In the genomic region with DNA sequence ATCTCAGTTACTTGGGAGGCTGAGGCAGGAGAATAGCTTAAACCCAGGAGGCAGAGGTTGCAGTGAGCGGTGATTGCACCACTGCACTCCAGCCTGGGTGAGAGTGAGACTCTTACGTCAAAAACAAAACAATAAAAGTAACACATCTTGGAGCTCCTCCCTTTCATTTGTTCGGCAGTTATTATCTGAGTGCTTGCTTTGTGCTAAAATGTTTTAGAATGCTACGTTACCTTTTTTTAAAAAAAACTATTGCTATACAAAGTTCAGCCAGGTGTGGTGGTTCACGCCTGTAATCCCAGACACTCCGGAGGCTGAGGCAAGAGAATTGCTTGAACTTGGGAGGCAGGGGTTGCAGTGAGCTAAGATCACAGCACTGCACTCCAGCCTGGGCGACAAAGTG, we compare ENCODE assay signal across 24 cellular contexts. TPM values are rescaled to one million over a fixed set of nuclear protein-coding genes. Genes with fewer than 3 reads are reported as not detected.
A peak's percentile ranks its signal among the peaks of the same experiment; 100 is the strongest.
DNase-seq lines count a peak whose midpoint lies in the region; ATAC-seq and TF ChIP-seq lines count a peak whose summit lies in the region.
"Had no signal": no experiment of that assay in that cellular context is flagged by ENCODE, and none has a peak within 500 bp of the region (broad histone marks: within the 10 kb centered on the region; RNA-seq: fewer than 3 reads in every experiment).

No MANE protein-coding gene starts in this region.

- no peaks in the 10 kb centered on the region for H3K4me1 ChIP-seq in trophoblast cell (ENCODE audit: control insufficient read depth in 1 of 2, insufficient read depth in 2 of 2, low read length in 2 of 2)

- peak overlapping the region; percentile 72 for H3K4ac ChIP-seq in trophoblast cell (ENCODE audit: low read depth, low read length)

- peaks cover 22% of the 10 kb centered on the region for H3K79me2 ChIP-seq in trophoblast cell (ENCODE audit: control insufficient read depth, insufficient read depth, low read length, poor library complexity)

- DNase-seq in CD14-positive monocyte (ENCODE audit: low spot score) (no peak), left colon (no peak), trophoblast cell (peak; percentile 50 to 82), AG20443 (ENCODE audit: low spot score) (no peak)
- no peak for DNase-seq in CD4-positive, alpha-beta T cell
- DNase-seq: DMS153, DND-41, Kasumi-1, MV-4-11, NCI-H1105, NCI-H1436 treated with DMSO at 0.1 percent for 48 hours, NCI-H1930, NCI-H2107, NCI-H446, NCI-H524 treated with DMSO at 0.1 percent for 48 hours, NCI-H774, SIG-M5 had no signal

- intact Hi-C loops in CD14-positive monocyte (cut with micrococcal nuclease) = no loop called here
- intact Hi-C loops in CD4-positive, alpha-beta T cell (cut with DNase I, micrococcal nuclease) = no loop called here
- intact Hi-C loops in left colon (cut with DNase I, micrococcal nuclease) = no loop called here

- no peak overlapping the region for H2AK5ac ChIP-seq in trophoblast cell (ENCODE audit: low read length)

- CTCF ChIA-PET in CD4-positive, alpha-beta T cell (lab: Charles Lee) = no interaction called here

- no peak overlapping the region for H4K91ac ChIP-seq in trophoblast cell (ENCODE audit: low read depth, low read length)

- H3K4me1 Mint-ChIP-seq in CD14-positive monocyte = peaks cover 51% of the 10 kb centered on the region
- peaks cover 83% of the 10 kb centered on the region for H3K4me1 Mint-ChIP-seq in CD4-positive, alpha-beta T cell (ENCODE audit: low read depth)

- POLR2A ChIA-PET in CD4-positive, alpha-beta T cell (lab: Charles Lee) = interaction anchor here (0.9 to 1.4 kb wide), 2 partner anchors 29 to 30 kb away, joined by 3 to 4 read pairs; no protein-coding TSS in a partner anchor

- H3K27ac Mint-ChIP-seq in CD14-positive monocyte = peak overlapping the region in 4 of 7 donors; percentile 10 to 74 (median 28)
- peak overlapping the region; percentile 39 for H3K27ac Mint-ChIP-seq in CD4-positive, alpha-beta T cell
- H3K27ac Mint-ChIP-seq: B cell had no signal

- no peak overlapping the region for H2AFZ ChIP-seq in trophoblast cell (ENCODE audit: insufficient read depth, low read length, poor library complexity)

- no peak overlapping the region for H2BK12ac ChIP-seq in trophoblast cell (ENCODE audit: low read length)

- peaks cover 0 to 2% (median 2%) of the 10 kb centered on the region in 3 donors for H3K27me3 Mint-ChIP-seq in CD14-positive monocyte (ENCODE audit: low read depth in 3 of 3)
- no peaks in the 10 kb centered on the region for H3K27me3 Mint-ChIP-seq in CD4-positive, alpha-beta T cell
- H3K27me3 Mint-ChIP-seq: B cell had no signal

- no CpG with 5 or more reads among the region's 7 CpGs for WGBS in trophoblast cell (ENCODE audit: extremely low coverage, insufficient coverage, insufficient read length)

- H3K4me3 Mint-ChIP-seq in CD14-positive monocyte = no peak overlapping the region
- no peak overlapping the region for H3K4me3 Mint-ChIP-seq in CD4-positive, alpha-beta T cell
- H3K4me3 Mint-ChIP-seq: B cell had no signal

- no peak overlapping the region for H4K8ac ChIP-seq in trophoblast cell (ENCODE audit: low read depth, low read length)

- no peaks in the 10 kb centered on the region for H3K27me3 ChIP-seq in CD4-positive, alpha-beta T cell (ENCODE audit: control insufficient read depth, insufficient read depth, low read length)
- H3K27me3 ChIP-seq in trophoblast cell (ENCODE audit: insufficient read depth, low read length) = no peaks in the 10 kb centered on the region

- peaks cover 0 to under 1% (median 0%) of the 10 kb centered on the region in 7 donors for H3K9me3 Mint-ChIP-seq in CD14-positive monocyte
- no peaks in the 10 kb centered on the region for H3K9me3 Mint-ChIP-seq in CD4-positive, alpha-beta T cell

- H3K23ac ChIP-seq in trophoblast cell (ENCODE audit: low read length) = no peak overlapping the region

- TF ChIP-seq CTCF in CD14-positive monocyte (IDR thresholded peaks at IDR 0.05) = no peak
- TF ChIP-seq CTCF in CD4-positive, alpha-beta T cell (IDR thresholded peaks at IDR 0.05) = no peak

- no peaks in the 10 kb centered on the region for H3K79me1 ChIP-seq in trophoblast cell (ENCODE audit: low read length)

- no peak overlapping the region for H3K4me3 ChIP-seq in trophoblast cell (ENCODE audit: low read depth, low read length)
- H3K4me3 ChIP-seq: K562, SK-N-MC had no signal

- no peak overlapping the region for H3K27ac ChIP-seq in CD4-positive, alpha-beta T cell (ENCODE audit: low read depth, low read length)
- H3K27ac ChIP-seq in trophoblast cell (ENCODE audit: low read depth, low read length) = no peak overlapping the region
- H3K27ac ChIP-seq: C4-2B, SK-N-MC had no signal

- H3K4me2 ChIP-seq in trophoblast cell (ENCODE audit: low read length) = no peak overlapping the region

- no peak overlapping the region for H4K12ac ChIP-seq in trophoblast cell (ENCODE audit: low read depth, low read length)

- peaks cover 19 to 61% of the 10 kb centered on the region in 2 donors for H3K36me3 Mint-ChIP-seq in CD14-positive monocyte
- H3K36me3 Mint-ChIP-seq in CD4-positive, alpha-beta T cell (ENCODE audit: low read depth) = peaks cover 51% of the 10 kb centered on the region

- H3K14ac ChIP-seq in trophoblast cell (ENCODE audit: low read length) = no peak overlapping the region

- no peak overlapping the region for H2BK5ac ChIP-seq in trophoblast cell (ENCODE audit: low read depth, low read length, poor library complexity)

- no peak for ATAC-seq in CD4-positive, alpha-beta T cell (ENCODE audit: poor library complexity)
- ATAC-seq in left colon = peak; percentile 79
- no peak for ATAC-seq in HG03139 (IDR thresholded peaks at IDR 0.05; ENCODE audit: unreplicated experiment)
- no peak for ATAC-seq in HG03342 (IDR thresholded peaks at IDR 0.05; ENCODE audit: unreplicated experiment)
- ATAC-seq: HCT116, K562 had no signal

- H3K9ac ChIP-seq in trophoblast cell (ENCODE audit: low read length) = no peak overlapping the region

- no peak overlapping the region for H3K18ac ChIP-seq in trophoblast cell (ENCODE audit: low read length)

- peaks cover 9 to 12% of the 10 kb centered on the region in 2 experiments for H3K36me3 ChIP-seq in trophoblast cell (ENCODE audit: control insufficient read depth in 1 of 2, insufficient read depth in 2 of 2, low read length in 2 of 2)

- no peak overlapping the region for H2BK120ac ChIP-seq in trophoblast cell (ENCODE audit: insufficient read depth, low read length, poor library complexity)

- H3K9me3 ChIP-seq in CD4-positive, alpha-beta T cell (ENCODE audit: control insufficient read depth, low read length) = no peaks in the 10 kb centered on the region
- no peaks in the 10 kb centered on the region for H3K9me3 ChIP-seq in trophoblast cell (ENCODE audit: insufficient read depth, low read depth, low read length)

RNA-seq across cellular contexts. Expression of gene IST1, which starts 15.8 kb away (rescaled TPM):
- 100 to 1,000 TPM in 1 of 2 donors, 10 to 100 TPM in 1; 81.3 to 102 TPM for polyA plus RNA-seq in CD14-positive monocyte
- 100 to 1,000 TPM; 411 to 412 TPM for total RNA-seq in CD4-positive, alpha-beta T cell
- total RNA-seq in left colon = 100 to 1,000 TPM; 200 to 250 TPM
- polyA plus RNA-seq in trophoblast cell (2013) = 130 and 131 TPM in 2 replicates

RNA-seq across cellular contexts. Expression of gene ZNF821, which starts 27.1 kb away (rescaled TPM):
- polyA plus RNA-seq in CD14-positive monocyte = 1 to 10 TPM; 3.1 to 4.9 TPM
- total RNA-seq in CD4-positive, alpha-beta T cell = 10 to 100 TPM; 17.3 to 18.3 TPM
- 10 to 100 TPM; 12.5 to 13.0 TPM for total RNA-seq in left colon
- polyA plus RNA-seq in trophoblast cell (2013) = 5.6 and 5.8 TPM in 2 replicates

Comparison
In these comparisons a context has a peak if more than half of its experiments do, and no peak if none do; other contexts are left out.
1. DNase-seq: peak in trophoblast cell (2 of 2); none in CD14-positive monocyte (single experiment), CD4-positive, alpha-beta T cell (0 of 10), left colon (0 of 2) and AG20443 (single experiment).